20 cellular contexts compared by ENCODE assay signal in genomic region chr4:152975615-152976465, GRCh38. TPM values are rescaled to one million over a fixed set of nuclear protein-coding genes. Genes with fewer than 3 reads are reported as not detected.
A peak's percentile ranks its signal among the peaks of the same experiment; 100 is the strongest.
DNase-seq lines count a peak whose midpoint lies in the region; ATAC-seq and TF ChIP-seq lines count a peak whose summit lies in the region.
"Had no signal": no experiment of that assay in that cellular context is flagged by ENCODE, and none has a peak within 500 bp of the region (broad histone marks: within the 10 kb centered on the region; RNA-seq: fewer than 3 reads in every experiment).

No MANE protein-coding gene starts in this region.

- H3K9me3 Mint-ChIP-seq in GM23338 (no peaks in the 10 kb centered on the region), H9 (no peaks in the 10 kb centered on the region), T-cell (no peaks in the 10 kb centered on the region)
- H3K9me3 Mint-ChIP-seq: CD8-positive, alpha-beta memory T cell had no signal

- WGBS in H9 (ENCODE audit: extremely low coverage, insufficient read length, low lambda C conversion rate): no CpG with 5 or more reads among the region's 43 CpGs
- WGBS in spleen, 5 donors: 91 to 97% (median 95%) methylated on average over 13 to 43 of the region's 43 CpGs

- peaks cover 11% of the 10 kb centered on the region for H3K36me3 ChIP-seq in GM23338 (ENCODE audit: insufficient read depth)
- H3K36me3 ChIP-seq in spleen: peaks cover 0 to 46% (median 5%) of the 10 kb centered on the region in 6 donors
- H3K36me3 ChIP-seq: BE2C, HAP-1 had no signal

- H3K4ac ChIP-seq in H9 (ENCODE audit: low read depth, low read length): no peak overlapping the region

- H3K9ac ChIP-seq in H9 (ENCODE audit: extremely low read depth, insufficient read length, low read length): no peak overlapping the region
- H3K9ac ChIP-seq: GM23248 had no signal

- POLR2A ChIA-PET in T-cell (lab: Charles Lee): no interaction called here

- peaks cover 5% of the 10 kb centered on the region for H3K27me3 Mint-ChIP-seq in GM23338 (ENCODE audit: insufficient read depth, low read depth, poor library complexity)
- no peaks in the 10 kb centered on the region for H3K27me3 Mint-ChIP-seq in H9 (ENCODE audit: low read depth)
- H3K27me3 Mint-ChIP-seq in T-cell: peaks cover 0 to 4% of the 10 kb centered on the region in 2 donors

- DNase-seq in GM23338 (ENCODE audit: low spot score) (no peak), H9 (peak; percentile 25), left colon (no peak), spleen (peak; percentile 76), SHP77 treated with DMSO at 0.1 percent for 48 hours (lab: John Stamatoyannopoulos, UW) (no peak), T-cell (no peak)
- no peak for DNase-seq in activated CD4-positive, alpha-beta T cell treated with anti-CD3 and anti-CD28 coated beads for 48 hours
- DNase-seq: ACHN; BE2C; C1 segment of cervical spinal cord; CD4-positive, CD25-positive, alpha-beta regulatory T cell; CD8-positive, alpha-beta memory T cell; COR-L47; DMS 273 treated with DMSO at 0.1 percent for 48 hours; DMS53; DND-41; EL; GM23248 had no signal

- H3K23me2 ChIP-seq in H9 (ENCODE audit: insufficient read length, low read depth, low read length, poor library complexity, severe bottlenecking): no peaks in the 10 kb centered on the region

- H2BK120ac ChIP-seq in H9 (ENCODE audit: low read depth, low read length, poor library complexity, severe bottlenecking): no peak overlapping the region

- no peak overlapping the region for H2BK15ac ChIP-seq in H9 (ENCODE audit: low read depth, low read length)

- ATAC-seq in GM23338 (no peak), left colon (peak; percentile 13), T-cell (replicated peaks in 1 of 4) (no peak)
- ATAC-seq: GM12878 had no signal

- no peak overlapping the region for H3K27ac ChIP-seq in GM23338 (ENCODE audit: low read depth)
- H3K27ac ChIP-seq in H9 (ENCODE audit: insufficient read length, low read depth, low read length): no peak overlapping the region
- H3K27ac ChIP-seq in spleen: no peak overlapping the region
- H3K27ac ChIP-seq: GM23248 had no signal

- no peak overlapping the region for H4K8ac ChIP-seq in H9 (replicated peaks; ENCODE audit: insufficient read length, low read depth, low read length)

- no peak overlapping the region for H3K56ac ChIP-seq in H9 (ENCODE audit: insufficient read length, low read depth, low read length)

- H3K4me2 ChIP-seq in GM23338 (no peak overlapping the region), H9 (ENCODE audit: insufficient read depth, insufficient read length, low read length) (no peak overlapping the region)

- no peak overlapping the region for H2AFZ ChIP-seq in GM23338
- H2AFZ ChIP-seq in H9 (ENCODE audit: low read length): no peak overlapping the region
- H2AFZ ChIP-seq: GM23248 had no signal

- H3K18ac ChIP-seq in H9 (ENCODE audit: insufficient read length, low read depth, low read length): no peak overlapping the region

- no peaks in the 10 kb centered on the region for H3F3A ChIP-seq in GM23338 (replicated peaks; ENCODE audit: low read depth)

- no peaks in the 10 kb centered on the region for H3K9me2 ChIP-seq in GM23338 (ENCODE audit: insufficient read depth)

- no peak overlapping the region for H2BK5ac ChIP-seq in H9 (ENCODE audit: insufficient read length, low read length)

- intact Hi-C loops in left colon (cut with DNase I, micrococcal nuclease) (no loop called here), spleen (cut with DNase I; ENCODE audit: low total_unique reads) (no loop called here)

- H2BK20ac ChIP-seq in H9 (ENCODE audit: low read depth, low read length, poor library complexity, severe bottlenecking): no peak overlapping the region

- H3K4me1 ChIP-seq in GM23338 (ENCODE audit: insufficient read depth): no peaks in the 10 kb centered on the region
- no peaks in the 10 kb centered on the region for H3K4me1 ChIP-seq in H9 (ENCODE audit: insufficient read depth, low read length)
- no peaks in the 10 kb centered on the region for H3K4me1 ChIP-seq in spleen
- H3K4me1 ChIP-seq: BE2C had no signal

- H3K4me3 ChIP-seq in GM23338 (no peak overlapping the region), spleen (no peak overlapping the region)
- H3K4me3 ChIP-seq: GM12878, GM23248, HAP-1 had no signal

- TF ChIP-seq CTCF in GM23338 (conservative IDR thresholded peaks at IDR 0.05; ENCODE audit: low read depth in 2 of 2) (no peak), H9 (conservative IDR thresholded peaks at IDR 0.05) (no peak), spleen (IDR thresholded peaks at IDR 0.05 in 8 of 11, conservative IDR thresholded peaks at IDR 0.05 in 3 of 11) (no peak)

- H4K5ac ChIP-seq in H9 (ENCODE audit: insufficient read length, low read depth, low read length): no peak overlapping the region

- no peak overlapping the region for H3K4me3 Mint-ChIP-seq in GM23338
- no peak overlapping the region for H3K4me3 Mint-ChIP-seq in H9
- no peak overlapping the region for H3K4me3 Mint-ChIP-seq in T-cell
- H3K4me3 Mint-ChIP-seq: CD4-positive, CD25-positive, alpha-beta regulatory T cell; CD8-positive, alpha-beta memory T cell had no signal

- H4K20me1 ChIP-seq in GM23338 (replicated peaks; ENCODE audit: insufficient read depth) (no peaks in the 10 kb centered on the region), H9 (ENCODE audit: control insufficient read depth, insufficient read depth, insufficient read length) (no peaks in the 10 kb centered on the region)

- H4K91ac ChIP-seq in H9 (ENCODE audit: insufficient read length, low read depth, low read length): no peak overlapping the region

- no peak overlapping the region for H2BK12ac ChIP-seq in H9 (ENCODE audit: insufficient read length, low read depth, low read length)

- peaks cover 6% of the 10 kb centered on the region for H3K4me1 Mint-ChIP-seq in GM23338
- H3K4me1 Mint-ChIP-seq in H9: peaks cover 3 to 6% of the 10 kb centered on the region in 2 experiments
- H3K4me1 Mint-ChIP-seq in T-cell: no peaks in the 10 kb centered on the region
- H3K4me1 Mint-ChIP-seq: CD4-positive, CD25-positive, alpha-beta regulatory T cell; CD8-positive, alpha-beta memory T cell had no signal

- TF ChIP-seq POLR2A in spleen (IDR thresholded peaks at IDR 0.05): no peak

- no peak overlapping the region for H3T11ph ChIP-seq in H9 (ENCODE audit: low read length)

- H3K9me3 ChIP-seq in H9 (ENCODE audit: control insufficient read depth, low read depth, low read length) (no peaks in the 10 kb centered on the region), spleen (no peaks in the 10 kb centered on the region)
- H3K9me3 ChIP-seq: BE2C, HAP-1 had no signal

- H3K27me3 ChIP-seq in GM23338 (ENCODE audit: insufficient read depth): no peaks in the 10 kb centered on the region
- no peaks in the 10 kb centered on the region for H3K27me3 ChIP-seq in H9 (ENCODE audit: insufficient read depth, low read length)
- H3K27me3 ChIP-seq in spleen (replicated peaks in 1 of 7): no peaks in the 10 kb centered on the region
- H3K27me3 ChIP-seq: BE2C had no signal

- H3K14ac ChIP-seq in H9 (ENCODE audit: insufficient read depth, low read length): no peak overlapping the region

- CTCF ChIA-PET in T-cell (lab: Charles Lee): no interaction called here

- H3K36me3 Mint-ChIP-seq in GM23338 (ENCODE audit: low read depth): peaks cover 51% of the 10 kb centered on the region
- H3K36me3 Mint-ChIP-seq in H9 (ENCODE audit: insufficient read depth in 1 of 3, low read depth in 3 of 3): peaks cover 24 to 57% (median 42%) of the 10 kb centered on the region in 3 experiments; a peak in 6 of 7 replicates
- H3K36me3 Mint-ChIP-seq in T-cell: no peaks in the 10 kb centered on the region
- H3K36me3 Mint-ChIP-seq: CD4-positive, CD25-positive, alpha-beta regulatory T cell; CD8-positive, alpha-beta memory T cell had no signal

- no peaks in the 10 kb centered on the region for H3K79me2 ChIP-seq in GM23338 (replicated peaks; ENCODE audit: insufficient read depth)
- no peaks in the 10 kb centered on the region for H3K79me2 ChIP-seq in H9 (ENCODE audit: insufficient read depth, low read length)

- H3K79me1 ChIP-seq in H9 (ENCODE audit: insufficient read depth, low read depth, low read length, poor library complexity, severe bottlenecking): no peaks in the 10 kb centered on the region

- no peak overlapping the region for H2AK5ac ChIP-seq in H9 (ENCODE audit: insufficient read length, low read length)

- peak overlapping the region; percentile 81 for H3K27ac Mint-ChIP-seq in GM23338
- peak overlapping the region in 1 of 3 experiments; percentile 68; a peak in 1 of 7 replicates for H3K27ac Mint-ChIP-seq in H9
- H3K27ac Mint-ChIP-seq in T-cell: no peak overlapping the region
- H3K27ac Mint-ChIP-seq: CD4-positive, CD25-positive, alpha-beta regulatory T cell had no signal

- H3K23ac ChIP-seq in H9 (ENCODE audit: insufficient read length, low read depth, low read length): no peak overlapping the region

TF ChIP-seq in GM23338, 12 proteins besides CTCF, POLR2A, EP300 and RAD21 (continues in another document):
- no peak for TF ChIP-seq REST (IDR thresholded peaks at IDR 0.05; ENCODE audit: unreplicated experiment)

RNA-seq across cellular contexts. Expression of gene FHDC1, which starts 39.7 kb away (rescaled TPM):
- total RNA-seq in GM23338 (2014; rRNA removed; shearing (Covaris generic)): 21.6 and 22.8 TPM in 2 replicates
- polyA plus RNA-seq in GM23338 (2016; fragmentation: Nextera tagmentation; extraction: Ambion mirVana): 9.1 and 9.5 TPM in 2 replicates
- total RNA-seq in H9 (2021): 19.7 and 19.9 TPM in 2 replicates
- total RNA-seq in left colon: 10 to 100 TPM; 14.9 to 15.2 TPM
- 10 to 100 TPM in 4 of 7 donors, 1 to 10 TPM in 3; 5.5 to 14.3 (median 11.1) TPM for total RNA-seq in spleen
- polyA plus RNA-seq in spleen: 1 to 10 TPM in 2 of 3 donors, under 1 TPM in 1; 0.82 to 2.4 (median 1.1) TPM
- total RNA-seq in T-cell: under 1 TPM in 4 of 5 donors, not detected in 1; 0.08 to 0.28 (median 0.17) TPM
- polyA plus RNA-seq: CD4-positive, CD25-positive, alpha-beta regulatory T cell; CD8-positive, alpha-beta memory T cell had no signal

Comparison
In these comparisons a context has a peak if more than half of its experiments do, and no peak if none do; other contexts are left out.
1. DNase-seq: peak in H9 (single experiment) and spleen (single experiment); none in GM23338 (single experiment), left colon (0 of 2), activated CD4-positive, alpha-beta T cell treated with anti-CD3 and anti-CD28 coated beads for 48 hours (single experiment), SHP77 treated with DMSO at 0.1 percent for 48 hours (single experiment) and T-cell (0 of 34).
2. RNA of gene FHDC1, which starts 39.7 kb away (total RNA-seq): 21.6 to 22.8 TPM in GM23338, 19.7 to 19.9 TPM in H9, 14.9 to 15.2 TPM in left colon and 5.5 to 14.3 TPM in spleen; 0.08 to 0.28 TPM in T-cell; every median in the first group is over 4 times any median in the second.